Comparison of ENCODE assay signal across 1 cellular context in genomic region chr9:93567271-93567959, GRCh38.
TF ChIP-seq lines count a peak whose summit lies in the region.

No MANE protein-coding gene starts in this region.

TF ChIP-seq in K562, 482 proteins besides CTCF, POLR2A, EP300 and RAD21 (continued from another document and continues in another):
- TF ChIP-seq HNRNPK (IDR thresholded peaks at IDR 0.05; ENCODE audit: low read depth, low read length, poor library complexity, severe bottlenecking) (no peak), SNIP1 (IDR thresholded peaks at IDR 0.05; ENCODE audit: low read depth) (no peak), NR3C1 (CRISPR knock-in tag; IDR thresholded peaks at IDR 0.05) (no peak), ZC3H11A (IDR thresholded peaks at IDR 0.05; ENCODE audit: low read depth, low read length) (no peak), USF2 (CRISPR knock-in tag; IDR thresholded peaks at IDR 0.05) (no peak), ZBTB49 (CRISPR knock-in tag; IDR thresholded peaks at IDR 0.05; ENCODE audit: borderline replicate concordance) (no peak), CBX5 (IDR thresholded peaks at IDR 0.05; ENCODE audit: borderline replicate concordance, low read depth) (no peak), TAF15 (IDR thresholded peaks at IDR 0.05; ENCODE audit: low read depth, low read length) (0 out of 2 replicates have a peak, but pooled peaks have one; percentile 15), U2AF1 (optimal IDR thresholded peaks at IDR 0.05; ENCODE audit: low read depth, low read length) (no peak), HDAC1 (IDR thresholded peaks at IDR 0.05) (0 out of 4 replicates have a peak, but pooled peaks of 1 of the 2 experiments have one; percentile 6), ZHX1 (conservative IDR thresholded peaks at IDR 0.05; ENCODE audit: low read length) (no peak), ZBTB2 (IDR thresholded peaks at IDR 0.05) (no peak), MYC (IDR thresholded peaks at IDR 0.05; ENCODE audit: low read depth, low read length) (no peak), MYC (CRISPR knock-in tag; IDR thresholded peaks at IDR 0.05; ENCODE audit: borderline replicate concordance, low read depth) (0 out of 2 replicates have a peak, but pooled peaks have one; percentile 1), EGR1 (conservative IDR thresholded peaks at IDR 0.05) (no peak), ZNF592 (IDR thresholded peaks at IDR 0.05) (0 out of 2 replicates have a peak, but pooled peaks have one; percentile 23), PML (IDR thresholded peaks at IDR 0.05; ENCODE audit: low read length) (no peak), MAFF (IDR thresholded peaks at IDR 0.05; ENCODE audit: low read length) (no peak), ADNP (tag; IDR thresholded peaks at IDR 0.05) (no peak), REST (CRISPR knock-in tag; IDR thresholded peaks at IDR 0.05; ENCODE audit: low read depth) (no peak), E2F5 (CRISPR knock-in tag; IDR thresholded peaks at IDR 0.05) (no peak), MCM2 (IDR thresholded peaks at IDR 0.05; ENCODE audit: low read depth) (no peak), SRF (CRISPR knock-in tag; IDR thresholded peaks at IDR 0.05) (no peak), ZNF408 (CRISPR knock-in tag; IDR thresholded peaks at IDR 0.05; ENCODE audit: low read depth) (no peak), NKRF (IDR thresholded peaks at IDR 0.05; ENCODE audit: borderline replicate concordance) (no peak), ZBTB9 (CRISPR knock-in tag; IDR thresholded peaks at IDR 0.05) (no peak), ETV5 (CRISPR knock-in tag; IDR thresholded peaks at IDR 0.05; ENCODE audit: low read depth) (no peak), SNAPC5 (CRISPR knock-in tag; IDR thresholded peaks at IDR 0.05) (no peak), PCBP2 (IDR thresholded peaks at IDR 0.05; ENCODE audit: low read depth, low read length, poor library complexity, severe bottlenecking) (no peak), E2F6 (IDR thresholded peaks at IDR 0.05; ENCODE audit: borderline replicate concordance in 1 of 2, extremely low read depth in 1 of 2, insufficient read depth in 1 of 2, insufficient read length in 1 of 2, low read depth in 1 of 2, low read length in 1 of 2, poor library complexity in 1 of 2, severe bottlenecking in 1 of 2) (peak in 1 of 2 experiments; percentile 44), TEAD2 (tag; IDR thresholded peaks at IDR 0.05) (no peak), RBM25 (IDR thresholded peaks at IDR 0.05; ENCODE audit: low read depth, low read length, severe bottlenecking) (no peak), RNF2 (IDR thresholded peaks at IDR 0.05) (no peak), HMGN3 (IDR thresholded peaks at IDR 0.05; ENCODE audit: borderline replicate concordance, extremely low read depth, insufficient read length, low read depth, low read length) (no peak), ZNF263 (CRISPR knock-in tag; IDR thresholded peaks at IDR 0.05; ENCODE audit: borderline replicate concordance) (peak; percentile 28; the same call in 1 of the 2 replicates), NFE2 (IDR thresholded peaks at IDR 0.05; ENCODE audit: low read depth) (no peak), FOXM1 (IDR thresholded peaks at IDR 0.05; ENCODE audit: low read depth) (no peak), FOXM1 (CRISPR knock-in tag; IDR thresholded peaks at IDR 0.05; ENCODE audit: low read depth) (no peak), CSDE1 (IDR thresholded peaks at IDR 0.05) (no peak), ILF3 (IDR thresholded peaks at IDR 0.05; ENCODE audit: borderline replicate concordance) (no peak)
